8 cellular contexts compared by ENCODE assay signal in genomic region chr1:160993544-160993943, GRCh38. TPM values are rescaled to one million over a fixed set of nuclear protein-coding genes. Genes with fewer than 3 reads are reported as not detected.
DNase-seq lines count a peak whose midpoint lies in the region; ATAC-seq and TF ChIP-seq lines count a peak whose summit lies in the region.

No MANE protein-coding gene starts in this region.

- peak overlapping the region; percentile 6 for H3K9ac ChIP-seq in HCT116 (ENCODE audit: low read length)
- no peak overlapping the region for H3K9ac ChIP-seq in SU-DHL-6 (ENCODE audit: low read length)

- H3K9me2 ChIP-seq in HCT116 (ENCODE audit: insufficient read depth) (no peaks in the 10 kb centered on the region), SU-DHL-6 (replicated peaks; ENCODE audit: insufficient read depth, low read length) (no peaks in the 10 kb centered on the region)

- RAD21 ChIA-PET in HCT116 (lab: Charles Lee; ENCODE audit: low non-redundant PET in 1 of 2, low total read pairs in 2 of 2, uncharacterized antibody in 2 of 2, unreplicated experiment in 2 of 2) = interaction anchor here in 1 of 2 experiments (0.7 kb wide), 1 partner anchor 156 kb away, joined by 5 read pairs; no protein-coding TSS in a partner anchor

- no peaks in the 10 kb centered on the region for H3F3A ChIP-seq in SU-DHL-6 (ENCODE audit: insufficient read depth)

- H4K20me1 ChIP-seq in HCT116 (ENCODE audit: insufficient read depth) (no peaks in the 10 kb centered on the region), SU-DHL-6 (ENCODE audit: low read depth, low read length) (no peaks in the 10 kb centered on the region)

- peak; percentile 69 for TF ChIP-seq RAD21 in HCT116 (IDR thresholded peaks at IDR 0.05; ENCODE audit: low read depth)

- no TSS peak for BruUV-seq in HCT116 (replicated peaks; lab: Mats Ljungman, UMichigan)

- no peak overlapping the region for H3K4me3 ChIP-seq in HCT116 (replicated peaks in 1 of 2; ENCODE audit: low read depth in 1 of 2, low read length in 2 of 2)
- no peak overlapping the region for H3K4me3 ChIP-seq in SU-DHL-6 (ENCODE audit: insufficient read depth, low read length, poor library complexity, severe bottlenecking)
- H3K4me3 ChIP-seq in kidney epithelial cell (ENCODE audit: low read depth, low read length) = no peak overlapping the region

- H3K36me3 ChIP-seq in HCT116 (ENCODE audit: control insufficient read depth in 1 of 2, insufficient read depth in 2 of 2, low read length in 2 of 2) (peaks cover 5 to 6% of the 10 kb centered on the region in 2 experiments; a peak in 2 of 4 replicates), SU-DHL-6 (ENCODE audit: low read length) (no peaks in the 10 kb centered on the region), kidney epithelial cell (ENCODE audit: control insufficient read depth, insufficient read depth, low read length) (peaks cover 2% of the 10 kb centered on the region)

- ATAC-seq in HCT116 (no peak), HG02798 (IDR thresholded peaks at IDR 0.05; ENCODE audit: poor library complexity, unreplicated experiment) (no peak), HG03565 (IDR thresholded peaks at IDR 0.05; ENCODE audit: unreplicated experiment) (no peak)

- H3K27me3 ChIP-seq in HCT116 (ENCODE audit: insufficient read depth, low read length) (no peaks in the 10 kb centered on the region), SU-DHL-6 (ENCODE audit: low read length) (no peaks in the 10 kb centered on the region), kidney epithelial cell (ENCODE audit: control insufficient read depth, insufficient read depth, low read length) (no peaks in the 10 kb centered on the region)

- H3K9me3 ChIP-seq in HCT116 (ENCODE audit: control insufficient read depth in 1 of 2, insufficient read depth in 1 of 2, low read depth in 1 of 2, low read length in 2 of 2) (no peaks in the 10 kb centered on the region), SU-DHL-6 (ENCODE audit: insufficient read depth, low read length) (no peaks in the 10 kb centered on the region)

- H2AFZ ChIP-seq in HCT116 (ENCODE audit: low read depth, low read length, poor library complexity, severe bottlenecking) = no peak overlapping the region
- no peak overlapping the region for H2AFZ ChIP-seq in SU-DHL-6 (ENCODE audit: low read depth, low read length, severe bottlenecking)

- no peak for TF ChIP-seq POLR2A in HCT116 (IDR thresholded peaks at IDR 0.05; ENCODE audit: borderline replicate concordance, extremely low read depth, insufficient read depth, insufficient read length)

- H3K4me2 ChIP-seq in HCT116 (ENCODE audit: low read length) (peak overlapping the region; percentile 8; the same call in 1 of the 2 replicates), SU-DHL-6 (ENCODE audit: low read depth, low read length, poor library complexity, severe bottlenecking) (no peak overlapping the region)

- intact Hi-C loops in HCT116 (cut with micrococcal nuclease) = loop anchor here (1.0 kb wide), 1 partner anchor 104 kb away; no protein-coding TSS in a partner anchor

- H3K79me2 ChIP-seq in HCT116 (ENCODE audit: insufficient read depth, low read length) = no peaks in the 10 kb centered on the region
- no peaks in the 10 kb centered on the region for H3K79me2 ChIP-seq in SU-DHL-6 (ENCODE audit: insufficient read depth, low read length)

- TF ChIP-seq CTCF in HCT116 (IDR thresholded peaks at IDR 0.05 in 2 of 3, conservative IDR thresholded peaks at IDR 0.05 in 1 of 3; ENCODE audit: borderline replicate concordance in 1 of 3, insufficient read depth in 1 of 3, low read depth in 2 of 3, low read length in 2 of 3) (peak; percentile 37 to 47 (median 42); a peak in 5 of 6 replicates), SU-DHL-6 (IDR thresholded peaks at IDR 0.05; ENCODE audit: insufficient read depth, low read length, poor library complexity, severe bottlenecking) (peak; percentile 11), kidney epithelial cell (IDR thresholded peaks at IDR 0.05; ENCODE audit: insufficient read depth, low read length, poor library complexity, severe bottlenecking) (peak; percentile 16)

- POLR2A ChIA-PET in HCT116 (lab: Charles Lee) = interaction anchor here (0.7 kb wide), 1 partner anchor 73 kb away, joined by 4 read pairs; no protein-coding TSS in a partner anchor

- no peak overlapping the region for H3K27ac ChIP-seq in HCT116 (ENCODE audit: low read depth, low read length)
- no peak overlapping the region for H3K27ac ChIP-seq in SU-DHL-6 (ENCODE audit: low read depth, low read length)

- peak; percentile 48 to 61 for DNase-seq in AML-193 (lab: John Stamatoyannopoulos, UW)
- DNase-seq in HCT116 (ENCODE audit: low read depth, low spot score) = no peak
- no peak for DNase-seq in kidney epithelial cell (ENCODE audit: low read depth)
- DNase-seq in stimulated activated CD8-positive, alpha-beta memory T cell treated with anti-CD3 and anti-CD28 coated beads, Interleukin-4, amount 100 ng/mL, for 48 hours = no peak
- DNase-seq in iPS-NIHi7 (ENCODE audit: extremely low spot score) = no peak

- peaks cover 49 to 90% of the 10 kb centered on the region in 2 experiments for H3K4me1 ChIP-seq in HCT116 (ENCODE audit: control insufficient read depth in 1 of 2, insufficient read depth in 2 of 2, low read length in 2 of 2)

- CTCF ChIA-PET in HCT116 (lab: Charles Lee) = interaction anchor here (0.7 to 2.1 kb wide), 6 partner anchors 10 to 201 kb away, joined by 3 to 11 read pairs (median 3); partner anchors contain the start of genes F11R and KLHDC9

TF ChIP-seq in HCT116, 20 proteins besides CTCF, POLR2A, EP300 and RAD21:
- TF ChIP-seq POLR2AphosphoS5 (IDR thresholded peaks at IDR 0.05; ENCODE audit: low read depth, low read length) (peak; percentile 23; the same call in 1 of the 2 replicates), EGR1 (IDR thresholded peaks at IDR 0.05; ENCODE audit: low read depth) (no peak), MAX (IDR thresholded peaks at IDR 0.05) (no peak), SRF (IDR thresholded peaks at IDR 0.05; ENCODE audit: low read depth) (no peak), TCF7L2 (IDR thresholded peaks at IDR 0.05; ENCODE audit: borderline replicate concordance, extremely low read depth, insufficient read depth, insufficient read length) (no peak)

RNA-seq across cellular contexts. Expression of gene F11R, which starts 27.4 kb away (rescaled TPM):
- 86.7 TPM for total RNA-seq in HCT116 (2021; ENCODE audit: unreplicated experiment)
- polyA plus RNA-seq in HCT116 (2012) = 127 and 147 TPM in 2 replicates
- 81.7 and 87.0 TPM in 2 replicates for total RNA-seq in kidney epithelial cell

RNA-seq across cellular contexts. Expression of gene ITLN2, which starts 38.9 kb away (rescaled TPM):
- total RNA-seq in HCT116 (2021; ENCODE audit: unreplicated experiment) (0.20 TPM), kidney epithelial cell (not detected in 2 replicates)
- 0.07 TPM in 1 of 2 replicates, not detected in the other for polyA plus RNA-seq in HCT116 (2012)

RNA-seq across cellular contexts. Expression of gene TSTD1, which starts 45.2 kb away (rescaled TPM):
- total RNA-seq in HCT116 (2021; ENCODE audit: unreplicated experiment) = 116 TPM
- polyA plus RNA-seq in HCT116 (2012) = 157 and 191 TPM in 2 replicates
- total RNA-seq in kidney epithelial cell = 112 and 116 TPM in 2 replicates

RNA-seq across cellular contexts. Expression of gene USF1, which starts 52.2 kb away (rescaled TPM):
- total RNA-seq in HCT116 (2021; ENCODE audit: unreplicated experiment) (48.0 TPM), kidney epithelial cell (45.9 and 55.7 TPM in 2 replicates)
- 49.1 and 61.6 TPM in 2 replicates for polyA plus RNA-seq in HCT116 (2012)

Comparison
In these comparisons a context has a peak if more than half of its experiments do, and no peak if none do; other contexts are left out.
1. DNase-seq: peak in AML-193 (2 of 2); none in HCT116 (single experiment), kidney epithelial cell (single experiment), stimulated activated CD8-positive, alpha-beta memory T cell treated with anti-CD3 and anti-CD28 coated beads, Interleukin-4, amount 100 ng/mL, for 48 hours (single experiment) and iPS-NIHi7 (single experiment).
2. Peak in every context shown above with its lines, with median percentiles within 50 percentile points of each other: CTCF ChIP-seq.